In the genomic region with DNA sequence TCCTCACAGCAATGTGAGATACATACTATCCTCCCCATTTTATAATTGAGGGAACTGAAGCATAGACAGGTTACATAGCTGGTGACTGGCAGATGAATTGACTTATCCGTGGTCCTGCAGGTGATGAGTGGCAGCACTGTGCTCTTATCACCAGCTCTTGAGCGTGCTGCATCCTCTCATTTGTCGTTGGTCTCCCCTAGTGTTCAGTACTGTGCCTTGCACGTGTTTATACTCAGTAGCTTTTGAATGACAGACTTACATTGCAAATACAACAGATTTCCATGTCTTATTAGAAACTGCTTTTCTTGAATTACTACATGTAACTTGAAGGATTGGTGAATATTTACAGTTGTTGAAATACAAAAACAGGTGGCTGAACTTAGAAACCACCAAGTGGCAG, we compare ENCODE assay signal across 8 cellular contexts. TPM values are rescaled to one million over a fixed set of nuclear protein-coding genes. Genes with fewer than 3 reads are reported as not detected.
DNase-seq lines count a peak whose midpoint lies in the region; ATAC-seq, FAIRE-seq and TF ChIP-seq lines count a peak whose summit lies in the region.
"Not testable (repeated sequence)": the region's sequence is repeated elsewhere in the genome, so short reads cannot be mapped to it uniquely, and the experiment has no call there.

No MANE protein-coding gene starts in this region.

- not testable (repeated sequence) for H3K79me2 ChIP-seq in MM.1S (ENCODE audit: low read length)

- peak; percentile 80 for FAIRE-seq in GM12891 (lab: Jason Lieb, UNC)

- POLR2A ChIA-PET in naive thymus-derived CD8-positive, alpha-beta T cell (lab: Charles Lee): interaction anchor here (0.6 to 1.0 kb wide), 2 partner anchors 47 to 614 kb away, joined by 3 read pairs; a partner anchor contains a TSS

- TF ChIP-seq CTCF in MM.1S (IDR thresholded peaks at IDR 0.05; ENCODE audit: low read length): peak; percentile 42
- TF ChIP-seq CTCF in upper lobe of right lung (IDR thresholded peaks at IDR 0.05): peak; percentile 52

- H4K20me1 ChIP-seq in MM.1S (ENCODE audit: insufficient read depth, low read length): not testable (repeated sequence)

- peak; percentile 78 for ATAC-seq in HG02759 (IDR thresholded peaks at IDR 0.05; ENCODE audit: unreplicated experiment)
- peak; percentile 94 for ATAC-seq in activated T-helper 17 cell treated with anti-CD3 and anti-CD28 coated beads, Interleukin-2, amount 50 U/mL, for 72 hours (replicated peaks)
- peak; percentile 100 for ATAC-seq in naive thymus-derived CD8-positive, alpha-beta T cell
- ATAC-seq in upper lobe of right lung: peak; percentile 69

- not testable (repeated sequence) for H3K9me3 Mint-ChIP-seq in activated T-helper 17 cell treated with anti-CD3 and anti-CD28 coated beads, Interleukin-2, amount 50 U/mL, for 72 hours; naive thymus-derived CD8-positive, alpha-beta T cell

- H3K36me3 ChIP-seq in MM.1S (replicated peaks; ENCODE audit: insufficient read depth, low read length): not testable (repeated sequence)
- peaks cover 92% of the 10 kb centered on the region for H3K36me3 ChIP-seq in upper lobe of right lung

- peaks cover 16% of the 10 kb centered on the region for H3K4me1 Mint-ChIP-seq in activated T-helper 17 cell treated with anti-CD3 and anti-CD28 coated beads, Interleukin-2, amount 50 U/mL, for 72 hours
- H3K4me1 Mint-ChIP-seq in naive thymus-derived CD8-positive, alpha-beta T cell: peaks cover 11 to 26% (median 17%) of the 10 kb centered on the region in 4 donors

- not testable (repeated sequence) for H3K4me3 Mint-ChIP-seq in activated T-helper 17 cell treated with anti-CD3 and anti-CD28 coated beads, Interleukin-2, amount 50 U/mL, for 72 hours; naive thymus-derived CD8-positive, alpha-beta T cell

- not testable (repeated sequence) for H3K27me3 Mint-ChIP-seq in activated T-helper 17 cell treated with anti-CD3 and anti-CD28 coated beads, Interleukin-2, amount 50 U/mL, for 72 hours; naive thymus-derived CD8-positive, alpha-beta T cell

- intact Hi-C loops in upper lobe of right lung (cut with DNase I): not testable (repeated sequence)

- not testable (repeated sequence) for H3K4me3 ChIP-seq in MM.1S (ENCODE audit: low read length); upper lobe of right lung

- H3K36me3 Mint-ChIP-seq in activated T-helper 17 cell treated with anti-CD3 and anti-CD28 coated beads, Interleukin-2, amount 50 U/mL, for 72 hours (ENCODE audit: low read depth): peaks cover 96% of the 10 kb centered on the region
- peaks cover 6 to 87% (median 27%) of the 10 kb centered on the region in 3 donors for H3K36me3 Mint-ChIP-seq in naive thymus-derived CD8-positive, alpha-beta T cell

- H3K9ac ChIP-seq in MM.1S (ENCODE audit: low read length): not testable (repeated sequence)

- peak overlapping the region; percentile 40 for H3K27ac Mint-ChIP-seq in activated T-helper 17 cell treated with anti-CD3 and anti-CD28 coated beads, Interleukin-2, amount 50 U/mL, for 72 hours
- H3K27ac Mint-ChIP-seq in naive thymus-derived CD8-positive, alpha-beta T cell: peak overlapping the region; percentile 7 to 84 (median 38)

- not testable (repeated sequence) for H3K27ac ChIP-seq in MM.1S (ENCODE audit: low read length); upper lobe of right lung

- H3K4me1 ChIP-seq in MM.1S (ENCODE audit: low read length); upper lobe of right lung: not testable (repeated sequence)

- not testable (repeated sequence) for H3K4me2 ChIP-seq in MM.1S (ENCODE audit: low read depth, low read length)

- not testable (repeated sequence) for H3K27me3 ChIP-seq in MM.1S (replicated peaks; ENCODE audit: insufficient read depth, low read length); upper lobe of right lung

- TF ChIP-seq POLR2A in GM12891 (IDR thresholded peaks at IDR 0.05; ENCODE audit: low read depth, low read length): not testable (repeated sequence)

- DNase-seq in GM12891 (ENCODE audit: insufficient read length, low spot score); upper lobe of right lung: not testable (repeated sequence)
- peak; percentile 75 for DNase-seq in MM.1S
- peak; percentile 61 for DNase-seq in SIG-M5 treated with dmso at 0.1 percent for 504 hours (lab: John Stamatoyannopoulos, UW; ENCODE audit: unreplicated experiment)
- peak; percentile 38 for DNase-seq in fibroblast of gingiva (ENCODE audit: low read depth)
- peak; percentile 37 to 87 (median 73) for DNase-seq in naive thymus-derived CD8-positive, alpha-beta T cell

- H3K9me3 ChIP-seq in MM.1S (replicated peaks; ENCODE audit: insufficient read depth, low read length); upper lobe of right lung: not testable (repeated sequence)

- not testable (repeated sequence) for H2AFZ ChIP-seq in MM.1S (ENCODE audit: low read length)

- not testable (repeated sequence) for H3K9me2 ChIP-seq in MM.1S (replicated peaks; ENCODE audit: insufficient read depth, low read length)

- H3F3A ChIP-seq in MM.1S (ENCODE audit: insufficient read depth, low read length): not testable (repeated sequence)

RNA-seq across cellular contexts. Expression of a gene that starts 33.7 kb away (rescaled TPM):
- 26.7 TPM for polyA plus RNA-seq in GM12891 (2012; ENCODE audit: low read depth, missing spikeins)
- 10 to 100 TPM; 60.0 to 60.3 TPM for total RNA-seq in activated T-helper 17 cell treated with anti-CD3 and anti-CD28 coated beads, Interleukin-2, amount 50 U/mL, for 72 hours
- total RNA-seq in naive thymus-derived CD8-positive, alpha-beta T cell: 10 to 100 TPM; 29.3 to 33.4 TPM
- polyA plus RNA-seq in naive thymus-derived CD8-positive, alpha-beta T cell: 10 to 100 TPM; 42.6 to 45.1 (median 43.5) TPM
- 38.4 TPM for total RNA-seq in upper lobe of right lung

RNA-seq across cellular contexts. Expression of a gene that starts 47.4 kb away (rescaled TPM):
- polyA plus RNA-seq in GM12891 (2012; ENCODE audit: low read depth, missing spikeins): 49.1 TPM
- 10 to 100 TPM; 49.8 to 60.8 TPM for total RNA-seq in activated T-helper 17 cell treated with anti-CD3 and anti-CD28 coated beads, Interleukin-2, amount 50 U/mL, for 72 hours
- total RNA-seq in naive thymus-derived CD8-positive, alpha-beta T cell: 10 to 100 TPM; 76.1 to 77.8 TPM
- polyA plus RNA-seq in naive thymus-derived CD8-positive, alpha-beta T cell: 10 to 100 TPM; 25.0 to 35.7 (median 28.2) TPM
- total RNA-seq in upper lobe of right lung: 100 TPM
